ENCODE assay signal across 14 cellular contexts in genomic region chr14:31411218-31411727, GRCh38. TPM values are rescaled to one million over a fixed set of nuclear protein-coding genes. Genes with fewer than 3 reads are reported as not detected.
DNase-seq lines count a peak whose midpoint lies in the region; ATAC-seq, FAIRE-seq and TF ChIP-seq lines count a peak whose summit lies in the region.
"Had no signal": no experiment of that assay in that cellular context is flagged by ENCODE, and none has a peak within 500 bp of the region (broad histone marks: within the 10 kb centered on the region; RNA-seq: fewer than 3 reads in every experiment).

No MANE protein-coding gene starts in this region.

- H3F3A ChIP-seq in smooth muscle cell (ENCODE audit: low read depth) = peaks cover 4% of the 10 kb centered on the region

- no peak overlapping the region for H3K9ac ChIP-seq in smooth muscle cell (ENCODE audit: low read depth)

- 32% methylated on average over 2 of the region's 2 CpGs for WGBS in smooth muscle cell (ENCODE audit: low lambda C conversion rate)

- H3K36me3 ChIP-seq in left ventricle myocardium inferior (no peaks in the 10 kb centered on the region), smooth muscle cell (ENCODE audit: low read depth) (no peaks in the 10 kb centered on the region)

- TF ChIP-seq CTCF in left ventricle myocardium inferior (IDR thresholded peaks at IDR 0.05; ENCODE audit: borderline replicate concordance) (no peak), fibroblast of the aortic adventitia (IDR thresholded peaks at IDR 0.05; ENCODE audit: insufficient read depth, low read length) (no peak), smooth muscle cell (IDR thresholded peaks at IDR 0.05; ENCODE audit: borderline replicate concordance, insufficient read depth, poor library complexity, severe bottlenecking) (no peak)

- H3K4me2 ChIP-seq in smooth muscle cell = peak overlapping the region; percentile 66
- H3K4me2 ChIP-seq: PC-9 had no signal

- H3K9me3 ChIP-seq in left ventricle myocardium inferior (replicated peaks) = no peaks in the 10 kb centered on the region
- no peaks in the 10 kb centered on the region for H3K9me3 ChIP-seq in smooth muscle cell (replicated peaks; ENCODE audit: low read depth)

- H3K4me1 ChIP-seq in left ventricle myocardium inferior = peaks cover 50% of the 10 kb centered on the region
- H3K4me1 ChIP-seq in smooth muscle cell (ENCODE audit: low read depth) = peaks cover 11% of the 10 kb centered on the region

- peaks cover 91% of the 10 kb centered on the region for H3K79me2 ChIP-seq in smooth muscle cell (ENCODE audit: low read depth)

- H2AFZ ChIP-seq in smooth muscle cell (ENCODE audit: low read depth) = no peak overlapping the region
- H2AFZ ChIP-seq: PC-9 had no signal

- peaks cover 66% of the 10 kb centered on the region for H4K20me1 ChIP-seq in smooth muscle cell (ENCODE audit: low read depth)

- no peak for FAIRE-seq in urothelium cell line (lab: Jason Lieb, UNC)

- H3K27ac ChIP-seq in left ventricle myocardium inferior (replicated peaks) = peak overlapping the region; percentile 39
- H3K27ac ChIP-seq in smooth muscle cell (ENCODE audit: low read depth) = peak overlapping the region; percentile 29
- H3K27ac ChIP-seq: PC-9 had no signal

- ATAC-seq in Right ventricle myocardium inferior = no peak
- ATAC-seq: activated CD4-positive, alpha-beta T cell treated with anti-CD3 and anti-CD28 coated beads for 36 hours; activated CD8-positive, alpha-beta memory T cell treated with anti-CD3 and anti-CD28 coated beads, Interleukin-2, amount 10 ng/mL, durations not matched to agents 7 days and 5 days; natural killer cell treated with Interleukin-12 subunit alpha and Interleukin-12 subunit beta and Interleukin-15 and Interleukin-18, amount 100 ng/mL, for 72 hours had no signal

- no peaks in the 10 kb centered on the region for H3K27me3 ChIP-seq in left ventricle myocardium inferior (ENCODE audit: low read depth)
- no peaks in the 10 kb centered on the region for H3K27me3 ChIP-seq in smooth muscle cell (ENCODE audit: low read depth)

- intact Hi-C loops in left ventricle myocardium inferior (cut with micrococcal nuclease) (loop anchor here (10.0 kb wide), 1 partner anchor 664 kb away; the partner anchor contains the start of gene ARHGAP5), Right ventricle myocardium inferior (cut with DNase I) (no loop called here)

- DNase-seq in left ventricle myocardium inferior (no peak), Right ventricle myocardium inferior (ENCODE audit: missing footprints) (no peak), astrocyte of the hippocampus (ENCODE audit: low read depth, low spot score) (peak; percentile 43), fibroblast of the aortic adventitia (ENCODE audit: low read depth) (peak; percentile 77), smooth muscle cell (lab: John Stamatoyannopoulos, UW; ENCODE audit: unreplicated experiment) (no peak), urothelium cell line (ENCODE audit: low spot score) (no peak), hippocampal formation (lab: John Stamatoyannopoulos, UW) (no peak), kidney tubule cell (ENCODE audit: low spot score) (no peak)
- DNase-seq: activated CD4-positive, alpha-beta T cell treated with anti-CD3 and anti-CD28 coated beads for 36 hours; activated CD8-positive, alpha-beta memory T cell treated with anti-CD3 and anti-CD28 coated beads, Interleukin-2, amount 10 ng/mL, durations not matched to agents 7 days and 5 days; NCI-H2029; NCI-H510A treated with DMSO at 0.1 percent for 48 hours; PC-9 had no signal

- H3K4me3 ChIP-seq in left ventricle myocardium inferior (no peak overlapping the region), fibroblast of the aortic adventitia (ENCODE audit: low read depth, low read length) (no peak overlapping the region), smooth muscle cell (peak overlapping the region; percentile 1)
- H3K4me3 ChIP-seq: PC-9 had no signal

RNA-seq across cellular contexts. Expression of gene HEATR5A, which starts 9.1 kb away (rescaled TPM):
- total RNA-seq in left ventricle myocardium inferior = 51.8 TPM
- 48.1 TPM for total RNA-seq in Right ventricle myocardium inferior
- total RNA-seq in fibroblast of the aortic adventitia (ENCODE audit: low replicate concordance) = 52.4 and 66.8 TPM in 2 replicates
- total RNA-seq in smooth muscle cell = 49.8 and 72.2 TPM in 2 replicates
- 25.4 and 28.5 TPM in 2 replicates for polyA plus RNA-seq in smooth muscle cell

RNA-seq across cellular contexts. Expression of gene DTD2, which starts 46.0 kb away (rescaled TPM):
- 6.9 TPM for total RNA-seq in left ventricle myocardium inferior
- 7.0 TPM for total RNA-seq in Right ventricle myocardium inferior
- 20.6 and 44.6 TPM in 2 replicates for total RNA-seq in fibroblast of the aortic adventitia (ENCODE audit: low replicate concordance)
- 30.0 and 30.4 TPM in 2 replicates for total RNA-seq in smooth muscle cell
- polyA plus RNA-seq in smooth muscle cell = 8.1 and 8.6 TPM in 2 replicates

Comparison
In these comparisons a context has a peak if more than half of its experiments do, and no peak if none do; other contexts are left out.
1. DNase-seq: peak in astrocyte of the hippocampus (single experiment) and fibroblast of the aortic adventitia (single experiment); none in left ventricle myocardium inferior (single experiment), Right ventricle myocardium inferior (single experiment), smooth muscle cell (single experiment), urothelium cell line (single experiment), hippocampal formation (0 of 2) and kidney tubule cell (single experiment).